Comparison of ENCODE assay signal across 7 cellular contexts in genomic region chr10:88108115-88108610, GRCh38.
DNase-seq lines count a peak whose midpoint lies in the region; ATAC-seq lines count a peak whose summit lies in the region.

No MANE protein-coding gene starts in this region.

- DNase-seq in SIG-M5 treated with dmso at 0.1 percent for 504 hours (lab: John Stamatoyannopoulos, UW; ENCODE audit: unreplicated experiment), result peak; percentile 93
- no peak for DNase-seq in sciatic nerve (ENCODE audit: low spot score)
- no peak for DNase-seq in inferior parietal cortex (ENCODE audit: extremely low spot score)
- no peak for DNase-seq in cardiac septum (ENCODE audit: low spot score)
- DNase-seq in activated gamma-delta T cell (lab: John Stamatoyannopoulos, UW), result no peak

- intact Hi-C loops in sciatic nerve (cut with DNase I), result no loop called here
- intact Hi-C loops in cardiac septum (cut with DNase I), result no loop called here

- ATAC-seq in GM19023 (IDR thresholded peaks at IDR 0.05; ENCODE audit: unreplicated experiment), result peak; percentile 44
- ATAC-seq in HG02981 (IDR thresholded peaks at IDR 0.05; ENCODE audit: unreplicated experiment), result peak; percentile 28
- ATAC-seq in sciatic nerve, result peak; percentile 31
